ENCODE assay signal across 20 cellular contexts in genomic region chr10:77494789-77495541, GRCh38.
"Had no signal": no experiment of that assay in that cellular context is flagged by ENCODE, and none has a peak within 500 bp of the region (broad histone marks: within the 10 kb centered on the region; RNA-seq: fewer than 3 reads in every experiment).

No MANE protein-coding gene starts in this region.

- H3K4me3 ChIP-seq: body of pancreas, lower lobe of right lung, ovary, sigmoid colon, spleen, upper lobe of right lung had no signal

- H3K4me1 Mint-ChIP-seq: activated CD4-positive, alpha-beta T cell treated with anti-CD3 and anti-CD28 coated beads, Interleukin-2, amount 10 ng/mL, durations not matched to agents 7 days and 5 days; stimulated activated naive CD8-positive, alpha-beta T cell treated with anti-CD3 and anti-CD28 coated beads, Interleukin-15, amount 100 ng/mL, for 72 hours had no signal

- H3K4me3 Mint-ChIP-seq: activated CD4-positive, alpha-beta T cell treated with anti-CD3 and anti-CD28 coated beads, Interleukin-2, amount 10 ng/mL, durations not matched to agents 7 days and 5 days; activated T-cell treated with anti-CD3 and anti-CD28 coated beads, Interleukin-2, amount 50 U/mL, for 72 hours; neural crest cell; stimulated activated naive CD8-positive, alpha-beta T cell treated with anti-CD3 and anti-CD28 coated beads, Interleukin-15, amount 100 ng/mL, for 72 hours had no signal

- H3K36me3 Mint-ChIP-seq: activated naive CD4-positive, alpha-beta T cell treated with anti-CD3 and anti-CD28 coated beads, Interleukin-2, amount 50 U/mL, for 72 hours had no signal

- H3K9me3 Mint-ChIP-seq: activated CD4-positive, alpha-beta T cell treated with anti-CD3 and anti-CD28 coated beads, Interleukin-2, amount 10 ng/mL, durations not matched to agents 7 days and 5 days; activated naive CD4-positive, alpha-beta T cell treated with anti-CD3 and anti-CD28 coated beads, Interleukin-2, amount 50 U/mL, for 72 hours; activated T-cell treated with anti-CD3 and anti-CD28 coated beads, Interleukin-2, amount 50 U/mL, for 72 hours; stimulated activated naive CD8-positive, alpha-beta T cell treated with anti-CD3 and anti-CD28 coated beads, Interleukin-15, amount 100 ng/mL, for 72 hours had no signal

- H3K27me3 ChIP-seq: body of pancreas, foreskin keratinocyte, ovary, sigmoid colon, upper lobe of right lung had no signal

- ATAC-seq: activated naive CD4-positive, alpha-beta T cell treated with anti-CD3 and anti-CD28 coated beads, Interleukin-2, amount 50 U/mL, for 72 hours; body of pancreas; foreskin keratinocyte; lower lobe of right lung; stimulated activated naive CD8-positive, alpha-beta T cell treated with anti-CD3 and anti-CD28 coated beads, Interleukin-15, amount 100 ng/mL, for 72 hours; upper lobe of right lung had no signal

- H3K36me3 ChIP-seq: lower lobe of right lung, ovary, spleen, upper lobe of right lung had no signal

- H3K9me3 ChIP-seq: body of pancreas, lower lobe of right lung, ovary, sigmoid colon, spleen, upper lobe of right lung had no signal

- H3K27ac Mint-ChIP-seq: activated CD4-positive, alpha-beta T cell treated with anti-CD3 and anti-CD28 coated beads, Interleukin-2, amount 10 ng/mL, durations not matched to agents 7 days and 5 days; activated naive CD4-positive, alpha-beta T cell treated with anti-CD3 and anti-CD28 coated beads, Interleukin-2, amount 50 U/mL, for 72 hours; activated T-cell treated with anti-CD3 and anti-CD28 coated beads, Interleukin-2, amount 50 U/mL, for 72 hours had no signal

- H3K27ac ChIP-seq: body of pancreas, foreskin keratinocyte, lower lobe of right lung, ovary, spleen, upper lobe of right lung had no signal

- H3K27me3 Mint-ChIP-seq: activated CD4-positive, alpha-beta T cell treated with anti-CD3 and anti-CD28 coated beads, Interleukin-2, amount 10 ng/mL, durations not matched to agents 7 days and 5 days had no signal

- H3K4me1 ChIP-seq: lower lobe of right lung, spleen, upper lobe of right lung had no signal

- DNase-seq: activated CD4-positive, alpha-beta T cell treated with anti-CD3 and anti-CD28 coated beads, Interleukin-2, amount 10 ng/mL, durations not matched to agents 7 days and 5 days; activated CD8-positive, alpha-beta memory T cell treated with anti-CD3 and anti-CD28 coated beads, Interleukin-2, amount 50 U/mL, for 48 hours; activated gamma-delta T cell; activated T-cell treated with anti-CD3 and anti-CD28 coated beads, Interleukin-2, amount 50 U/mL, for 72 hours; amniotic stem cell; body of pancreas; central memory CD4-positive, alpha-beta T cell; cortex of kidney; effector memory CD4-positive, alpha-beta T cell; foreskin keratinocyte; left colon; lower lobe of right lung; midbrain; ovary; sigmoid colon; spleen; stimulated activated naive CD8-positive, alpha-beta T cell treated with anti-CD3 and anti-CD28 coated beads, Interleukin-15, amount 100 ng/mL, for 72 hours; upper lobe of right lung had no signal
